7 cellular contexts compared by ENCODE assay signal in the genomic region with DNA sequence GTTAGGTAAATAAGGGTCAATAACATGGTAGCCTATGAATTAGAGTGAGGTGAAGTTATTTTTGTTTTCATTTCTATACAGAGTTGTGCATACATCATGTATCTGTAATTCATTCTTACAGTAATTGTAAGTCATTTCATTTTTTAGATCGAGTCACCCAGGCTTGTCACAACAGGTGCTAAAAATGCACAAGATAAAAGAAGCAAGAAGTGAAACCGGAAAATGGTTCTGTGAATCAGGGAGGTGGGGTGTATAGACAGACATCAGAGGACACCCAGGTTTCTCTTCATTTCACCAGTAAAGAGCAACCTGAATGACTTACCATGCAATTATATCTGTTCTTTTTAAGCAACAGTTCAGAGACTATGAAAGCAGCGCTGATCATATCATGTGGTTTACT. TPM values are rescaled to one million over a fixed set of nuclear protein-coding genes. Genes with fewer than 3 reads are reported as not detected.
DNase-seq lines count a peak whose midpoint lies in the region; ATAC-seq and TF ChIP-seq lines count a peak whose summit lies in the region.

No MANE protein-coding gene starts in this region.

- no peaks in the 10 kb centered on the region for H4K20me1 ChIP-seq in fibroblast of lung (ENCODE audit: control insufficient read depth, extremely low read depth, insufficient read depth, low read length)

- H2AFZ ChIP-seq in fibroblast of lung (ENCODE audit: low read length), result no peak overlapping the region

- H3K9me3 ChIP-seq in fibroblast of lung (ENCODE audit: control insufficient read depth, insufficient read depth, low read depth, low read length), result no peaks in the 10 kb centered on the region

- H3K4me1 ChIP-seq in fibroblast of lung (ENCODE audit: control insufficient read depth, extremely low read depth, insufficient read depth, low read length), result peaks cover 36% of the 10 kb centered on the region

- DNase-seq in NOMO-1 treated with DMSO at 0.1 percent for 48 hours (lab: John Stamatoyannopoulos, UW; ENCODE audit: unreplicated experiment) (peak; percentile 78), fibroblast of lung (ENCODE audit: low read depth in 2 of 2) (peak in 1 of 2 donors; percentile 36), NCI-H774 (lab: John Stamatoyannopoulos, UW) (no peak), NCI-H345 (lab: John Stamatoyannopoulos, UW) (no peak)
- DNase-seq in activated effector memory CD4-positive, alpha-beta T cell treated with Interleukin-2 at 50 U/mL for 16 hours, result no peak

- H3K27ac ChIP-seq in fibroblast of lung (ENCODE audit: insufficient read depth, low read length), result peak overlapping the region; percentile 77

- no peak overlapping the region for H3K9ac ChIP-seq in fibroblast of lung (ENCODE audit: insufficient read depth, low read length)

- peak; percentile 86 for ATAC-seq in GM19023 (IDR thresholded peaks at IDR 0.05; ENCODE audit: unreplicated experiment)
- peak; percentile 91 for ATAC-seq in HG02642 (IDR thresholded peaks at IDR 0.05; ENCODE audit: poor library complexity, unreplicated experiment)

- H3K4me2 ChIP-seq in fibroblast of lung (ENCODE audit: extremely low read depth, insufficient read depth, low read length), result peak overlapping the region; percentile 51

- H3K79me2 ChIP-seq in fibroblast of lung (ENCODE audit: control insufficient read depth, insufficient read depth, low read length), result no peaks in the 10 kb centered on the region

- H3K36me3 ChIP-seq in fibroblast of lung (ENCODE audit: control insufficient read depth, insufficient read depth, low read length), result no peaks in the 10 kb centered on the region

- H3K27me3 ChIP-seq in fibroblast of lung (ENCODE audit: control insufficient read depth, insufficient read depth, low read length), result no peaks in the 10 kb centered on the region

- TF ChIP-seq CTCF in fibroblast of lung (conservative IDR thresholded peaks at IDR 0.05 in 1 of 2, IDR thresholded peaks at IDR 0.05 in 1 of 2; ENCODE audit: low read depth in 1 of 2, low read length in 2 of 2), result no peak

- no peak overlapping the region for H3K4me3 ChIP-seq in fibroblast of lung (replicated peaks in 1 of 4; ENCODE audit: control extremely low read depth in 1 of 4, insufficient read depth in 1 of 4, low read depth in 3 of 4, low read length in 4 of 4)

RNA-seq across cellular contexts. Expression of a gene that starts 27.6 kb away (rescaled TPM):
- total RNA-seq in fibroblast of lung, result 12.8 and 19.3 TPM in 2 replicates
- polyA plus RNA-seq in fibroblast of lung, result 24.5 and 31.1 TPM in 2 replicates
- polyA plus RNA-seq in fibroblast of lung (2012), result 19.2 and 19.9 TPM in 2 replicates
- 3.7 and 44.6 TPM in 2 replicates for polyA minus RNA-seq in fibroblast of lung (ENCODE audit: low replicate concordance)
